8 cellular contexts compared by ENCODE assay signal in genomic region chr18:77132369-77133050, GRCh38. TPM values are rescaled to one million over a fixed set of nuclear protein-coding genes. Genes with fewer than 3 reads are reported as not detected.
A peak's percentile ranks its signal among the peaks of the same experiment; 100 is the strongest.
DNase-seq lines count a peak whose midpoint lies in the region; ATAC-seq and TF ChIP-seq lines count a peak whose summit lies in the region.

TSS of gene MBP (minus strand) at chr18:77132783. CDS start at chr18:77105261, 27,522 bp downstream.

- H3K4me2 ChIP-seq in PC-3 (ENCODE audit: low read length), result peak within 1 kb of the TSS; percentile 99

- ATAC-seq in HG03342 (IDR thresholded peaks at IDR 0.05; ENCODE audit: unreplicated experiment), result peak; percentile 56
- ATAC-seq in PC-3, result peak; percentile 66

- H3K4me1 ChIP-seq in PC-3 (ENCODE audit: insufficient read depth, low read length), result peaks cover 41% of the 10 kb centered on the region
- H3K4me1 ChIP-seq in cardiac muscle cell (ENCODE audit: low read depth), result peaks cover 4% of the 10 kb centered on the region
- no peaks in the 10 kb centered on the region for H3K4me1 ChIP-seq in rectal smooth muscle tissue (ENCODE audit: control insufficient read depth, insufficient read depth, low read length)

- H3K9ac ChIP-seq in PC-3 (ENCODE audit: low read length) (peak within 1 kb of the TSS; percentile 100), rectal smooth muscle tissue (ENCODE audit: low read length) (peak within 1 kb of the TSS; percentile 78)

- H3K36me3 ChIP-seq in PC-3 (ENCODE audit: low read depth, low read length) (peaks cover 10% of the 10 kb centered on the region; the same call in 1 of the 2 replicates), cardiac muscle cell (no peaks in the 10 kb centered on the region), rectal smooth muscle tissue (ENCODE audit: control insufficient read depth, insufficient read depth, low read length) (no peaks in the 10 kb centered on the region)

- peak within 1 kb of the TSS; percentile 97 for H2AFZ ChIP-seq in PC-3 (ENCODE audit: low read length)

- intact Hi-C loops in PC-3 (cut with micrococcal nuclease), result loop anchor here (2.0 kb wide), 1 partner anchor 76 kb away; no protein-coding TSS in a partner anchor

- H3K27me3 ChIP-seq in PC-3 (ENCODE audit: low read length) (no peaks in the 10 kb centered on the region), cardiac muscle cell (peaks cover 80% of the 10 kb centered on the region), rectal smooth muscle tissue (ENCODE audit: control insufficient read depth, insufficient read depth, low read length) (no peaks in the 10 kb centered on the region)

- TF ChIP-seq CTCF in AG10803 (conservative IDR thresholded peaks at IDR 0.05; ENCODE audit: low read length) (no peak), PC-3 (conservative IDR thresholded peaks at IDR 0.05; ENCODE audit: low read depth, low read length) (no peak), cardiac muscle cell (IDR thresholded peaks at IDR 0.05; ENCODE audit: low read depth, low read length) (no peak)

- no peaks in the 10 kb centered on the region for H3K9me2 ChIP-seq in PC-3 (replicated peaks; ENCODE audit: low read length)

- H3K9me3 ChIP-seq in PC-3 (ENCODE audit: low read length) (no peaks in the 10 kb centered on the region), cardiac muscle cell (ENCODE audit: low read depth) (no peaks in the 10 kb centered on the region)

- POLR2A ChIA-PET in PC-3 (lab: Charles Lee; ENCODE audit: unreplicated experiment), result interaction anchor here (0.6 to 1.2 kb wide), 6 partner anchors 31 to 97 kb away, joined by 3 to 16 read pairs (median 6); no protein-coding TSS in a partner anchor

- peaks cover 43% of the 10 kb centered on the region for H3K79me2 ChIP-seq in PC-3 (ENCODE audit: low read length)

- H4K20me1 ChIP-seq in PC-3 (ENCODE audit: low read length), result peaks cover 16% of the 10 kb centered on the region

- no peaks in the 10 kb centered on the region for H3F3A ChIP-seq in PC-3 (ENCODE audit: low read length, unreplicated experiment)

- peak; percentile 84 for TF ChIP-seq POLR2A in GM19099 (IDR thresholded peaks at IDR 0.05; ENCODE audit: extremely low read depth, insufficient read length, low read depth)

- DNase-seq in AG10803 (ENCODE audit: low read depth) (no peak), PC-3 (peak; percentile 75), cardiac muscle cell (ENCODE audit: low read depth in 1 of 2, low spot score in 1 of 2) (peak in 1 of 2 donors; percentile 53), foreskin melanocyte (no peak)
- DNase-seq in activated naive CD4-positive, alpha-beta T cell (lab: John Stamatoyannopoulos, UW), result peak; percentile 18 to 69 (median 42)

- H3K27ac ChIP-seq in PC-3 (ENCODE audit: low read length) (peak within 1 kb of the TSS; percentile 96), cardiac muscle cell (no peak within 1 kb of the TSS), rectal smooth muscle tissue (ENCODE audit: low read depth, low read length) (peak within 1 kb of the TSS; percentile 40)

- BruUV-seq in PC-3 (replicated peaks; lab: Mats Ljungman, UMichigan), result no TSS peak

- CTCF ChIA-PET in PC-3 (lab: Charles Lee), result interaction anchor here (1.1 to 1.2 kb wide), 2 partner anchors 31 to 79 kb away, joined by 6 to 7 read pairs; no protein-coding TSS in a partner anchor

- H3K4me3 ChIP-seq in AG10803 (ENCODE audit: low read length), result peak within 1 kb of the TSS; percentile 55
- peak within 1 kb of the TSS; percentile 98 for H3K4me3 ChIP-seq in PC-3 (ENCODE audit: low read length)
- H3K4me3 ChIP-seq in cardiac muscle cell, result peak within 1 kb of the TSS; percentile 45
- H3K4me3 ChIP-seq in rectal smooth muscle tissue (ENCODE audit: low read length), result peak within 1 kb of the TSS; percentile 42

RNA-seq across cellular contexts. Expression of gene MBP, which starts in this region (rescaled TPM):
- 34.2 and 47.4 TPM in 2 replicates for total RNA-seq in PC-3 (2014; rRNA removed)
- total RNA-seq in cardiac muscle cell, result 0.04 and 0.42 TPM in 2 replicates
- polyA plus RNA-seq in cardiac muscle cell, result 0.32 TPM in 1 of 2 replicates, not detected in the other

Comparison
In these comparisons a context has a peak if more than half of its experiments do, and no peak if none do; other contexts are left out.
1. RNA of gene MBP (total RNA-seq): 34.2 to 47.4 TPM in PC-3; 0.04 to 0.42 TPM in cardiac muscle cell; every median in the first group is over 10 times any median in the second.
2. DNase-seq: peak in PC-3 (single experiment) and activated naive CD4-positive, alpha-beta T cell (4 of 4); none in AG10803 (single experiment) and foreskin melanocyte (single experiment).
3. H3K4me3 ChIP-seq: peak in every context shown above with its lines; median percentile 98 in PC-3; 55 in AG10803; 45 in cardiac muscle cell; 42 in rectal smooth muscle tissue.